Comparison of ENCODE assay signal across 1 cellular context in genomic region chr12:8026282-8026637, GRCh38.
A peak's percentile ranks its signal among the peaks of the same experiment; 100 is the strongest.
TF ChIP-seq lines count a peak whose summit lies in the region.

No MANE protein-coding gene starts in this region.

TF ChIP-seq in GM12878, 131 proteins besides CTCF, POLR2A, EP300 and RAD21 (continued from another document and continues in another):
- TF ChIP-seq MYB (IDR thresholded peaks at IDR 0.05; ENCODE audit: borderline replicate concordance, low read depth, low read length) = no peak
- TF ChIP-seq ZNF217 (IDR thresholded peaks at IDR 0.05) = no peak
- TF ChIP-seq, protein P1, sequence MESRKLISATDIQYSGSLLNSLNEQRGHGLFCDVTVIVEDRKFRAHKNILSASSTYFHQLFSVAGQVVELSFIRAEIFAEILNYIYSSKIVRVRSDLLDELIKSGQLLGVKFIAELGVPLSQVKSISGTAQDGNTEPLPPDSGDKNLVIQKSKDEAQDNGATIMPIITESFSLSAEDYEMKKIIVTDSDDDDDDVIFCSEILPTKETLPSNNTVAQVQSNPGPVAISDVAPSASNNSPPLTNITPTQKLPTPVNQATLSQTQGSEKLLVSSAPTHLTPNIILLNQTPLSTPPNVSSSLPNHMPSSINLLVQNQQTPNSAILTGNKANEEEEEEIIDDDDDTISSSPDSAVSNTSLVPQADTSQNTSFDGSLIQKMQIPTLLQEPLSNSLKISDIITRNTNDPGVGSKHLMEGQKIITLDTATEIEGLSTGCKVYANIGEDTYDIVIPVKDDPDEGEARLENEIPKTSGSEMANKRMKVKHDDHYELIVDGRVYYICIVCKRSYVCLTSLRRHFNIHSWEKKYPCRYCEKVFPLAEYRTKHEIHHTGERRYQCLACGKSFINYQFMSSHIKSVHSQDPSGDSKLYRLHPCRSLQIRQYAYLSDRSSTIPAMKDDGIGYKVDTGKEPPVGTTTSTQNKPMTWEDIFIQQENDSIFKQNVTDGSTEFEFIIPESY (IDR thresholded peaks at IDR 0.05) = no peak
- TF ChIP-seq MEF2A (IDR thresholded peaks at IDR 0.05; ENCODE audit: insufficient read depth, low read depth, low read length) = no peak
- TF ChIP-seq POLR2AphosphoS2 (IDR thresholded peaks at IDR 0.05; ENCODE audit: low read depth, low read length) = no peak
- TF ChIP-seq HCFC1 (IDR thresholded peaks at IDR 0.05; ENCODE audit: low read length) = no peak
- TF ChIP-seq, protein P2, sequence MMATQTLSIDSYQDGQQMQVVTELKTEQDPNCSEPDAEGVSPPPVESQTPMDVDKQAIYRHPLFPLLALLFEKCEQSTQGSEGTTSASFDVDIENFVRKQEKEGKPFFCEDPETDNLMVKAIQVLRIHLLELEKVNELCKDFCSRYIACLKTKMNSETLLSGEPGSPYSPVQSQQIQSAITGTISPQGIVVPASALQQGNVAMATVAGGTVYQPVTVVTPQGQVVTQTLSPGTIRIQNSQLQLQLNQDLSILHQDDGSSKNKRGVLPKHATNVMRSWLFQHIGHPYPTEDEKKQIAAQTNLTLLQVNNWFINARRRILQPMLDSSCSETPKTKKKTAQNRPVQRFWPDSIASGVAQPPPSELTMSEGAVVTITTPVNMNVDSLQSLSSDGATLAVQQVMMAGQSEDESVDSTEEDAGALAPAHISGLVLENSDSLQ (IDR thresholded peaks at IDR 0.05) = no peak
- peak; percentile 74 for TF ChIP-seq KLF5 (IDR thresholded peaks at IDR 0.05; ENCODE audit: partially characterized antibody)
- TF ChIP-seq SKIL (IDR thresholded peaks at IDR 0.05; ENCODE audit: low read depth, poor library complexity, severe bottlenecking) = peak; percentile 9
- 0 out of 2 replicates have a peak, but pooled peaks have one; percentile 22 for TF ChIP-seq RCOR1 (conservative IDR thresholded peaks at IDR 0.05; ENCODE audit: low read depth, low read length)
- no peak for TF ChIP-seq TCF7 (IDR thresholded peaks at IDR 0.05; ENCODE audit: borderline replicate concordance)
- TF ChIP-seq NR2C1 (IDR thresholded peaks at IDR 0.05) = no peak
- no peak for TF ChIP-seq ZNF24 (IDR thresholded peaks at IDR 0.05)
- no peak for TF ChIP-seq WRNIP1 (IDR thresholded peaks at IDR 0.05; ENCODE audit: borderline replicate concordance, low read depth, low read length)
- no peak for TF ChIP-seq ZNF384 (IDR thresholded peaks at IDR 0.05; ENCODE audit: borderline replicate concordance, low read depth, low read length)
- no peak for TF ChIP-seq CEBPZ (IDR thresholded peaks at IDR 0.05; ENCODE audit: low read depth, low read length)
- TF ChIP-seq ELK1 (IDR thresholded peaks at IDR 0.05; ENCODE audit: low read depth, low read length) = 0 out of 2 replicates have a peak, but pooled peaks have one; percentile 12
- TF ChIP-seq HDAC6 (IDR thresholded peaks at IDR 0.05; ENCODE audit: unreplicated experiment) = no peak
- no peak for TF ChIP-seq NR2C2 (IDR thresholded peaks at IDR 0.05; ENCODE audit: borderline replicate concordance, control insufficient read depth, insufficient read length, low read depth)
- no peak for TF ChIP-seq STAT3 (IDR thresholded peaks at IDR 0.05; ENCODE audit: low read depth, low read length)
- no peak for TF ChIP-seq USF1 (IDR thresholded peaks at IDR 0.05; ENCODE audit: borderline replicate concordance, extremely low read length, insufficient read depth, low read depth, low read length)
- TF ChIP-seq, protein P3, sequence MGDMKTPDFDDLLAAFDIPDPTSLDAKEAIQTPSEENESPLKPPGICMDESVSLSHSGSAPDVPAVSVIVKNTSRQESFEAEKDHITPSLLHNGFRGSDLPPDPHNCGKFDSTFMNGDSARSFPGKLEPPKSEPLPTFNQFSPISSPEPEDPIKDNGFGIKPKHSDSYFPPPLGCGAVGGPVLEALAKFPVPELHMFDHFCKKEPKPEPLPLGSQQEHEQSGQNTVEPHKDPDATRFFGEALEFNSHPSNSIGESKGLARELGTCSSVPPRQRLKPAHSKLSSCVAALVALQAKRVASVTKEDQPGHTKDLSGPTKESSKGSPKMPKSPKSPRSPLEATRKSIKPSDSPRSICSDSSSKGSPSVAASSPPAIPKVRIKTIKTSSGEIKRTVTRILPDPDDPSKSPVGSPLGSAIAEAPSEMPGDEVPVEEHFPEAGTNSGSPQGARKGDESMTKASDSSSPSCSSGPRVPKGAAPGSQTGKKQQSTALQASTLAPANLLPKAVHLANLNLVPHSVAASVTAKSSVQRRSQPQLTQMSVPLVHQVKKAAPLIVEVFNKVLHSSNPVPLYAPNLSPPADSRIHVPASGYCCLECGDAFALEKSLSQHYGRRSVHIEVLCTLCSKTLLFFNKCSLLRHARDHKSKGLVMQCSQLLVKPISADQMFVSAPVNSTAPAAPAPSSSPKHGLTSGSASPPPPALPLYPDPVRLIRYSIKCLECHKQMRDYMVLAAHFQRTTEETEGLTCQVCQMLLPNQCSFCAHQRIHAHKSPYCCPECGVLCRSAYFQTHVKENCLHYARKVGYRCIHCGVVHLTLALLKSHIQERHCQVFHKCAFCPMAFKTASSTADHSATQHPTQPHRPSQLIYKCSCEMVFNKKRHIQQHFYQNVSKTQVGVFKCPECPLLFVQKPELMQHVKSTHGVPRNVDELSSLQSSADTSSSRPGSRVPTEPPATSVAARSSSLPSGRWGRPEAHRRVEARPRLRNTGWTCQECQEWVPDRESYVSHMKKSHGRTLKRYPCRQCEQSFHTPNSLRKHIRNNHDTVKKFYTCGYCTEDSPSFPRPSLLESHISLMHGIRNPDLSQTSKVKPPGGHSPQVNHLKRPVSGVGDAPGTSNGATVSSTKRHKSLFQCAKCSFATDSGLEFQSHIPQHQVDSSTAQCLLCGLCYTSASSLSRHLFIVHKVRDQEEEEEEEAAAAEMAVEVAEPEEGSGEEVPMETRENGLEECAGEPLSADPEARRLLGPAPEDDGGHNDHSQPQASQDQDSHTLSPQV (IDR thresholded peaks at IDR 0.05) = no peak
- peak; percentile 85; the same call in 1 of the 2 replicates for TF ChIP-seq ZBTB40 (IDR thresholded peaks at IDR 0.05; ENCODE audit: borderline replicate concordance)
- TF ChIP-seq, protein P4, sequence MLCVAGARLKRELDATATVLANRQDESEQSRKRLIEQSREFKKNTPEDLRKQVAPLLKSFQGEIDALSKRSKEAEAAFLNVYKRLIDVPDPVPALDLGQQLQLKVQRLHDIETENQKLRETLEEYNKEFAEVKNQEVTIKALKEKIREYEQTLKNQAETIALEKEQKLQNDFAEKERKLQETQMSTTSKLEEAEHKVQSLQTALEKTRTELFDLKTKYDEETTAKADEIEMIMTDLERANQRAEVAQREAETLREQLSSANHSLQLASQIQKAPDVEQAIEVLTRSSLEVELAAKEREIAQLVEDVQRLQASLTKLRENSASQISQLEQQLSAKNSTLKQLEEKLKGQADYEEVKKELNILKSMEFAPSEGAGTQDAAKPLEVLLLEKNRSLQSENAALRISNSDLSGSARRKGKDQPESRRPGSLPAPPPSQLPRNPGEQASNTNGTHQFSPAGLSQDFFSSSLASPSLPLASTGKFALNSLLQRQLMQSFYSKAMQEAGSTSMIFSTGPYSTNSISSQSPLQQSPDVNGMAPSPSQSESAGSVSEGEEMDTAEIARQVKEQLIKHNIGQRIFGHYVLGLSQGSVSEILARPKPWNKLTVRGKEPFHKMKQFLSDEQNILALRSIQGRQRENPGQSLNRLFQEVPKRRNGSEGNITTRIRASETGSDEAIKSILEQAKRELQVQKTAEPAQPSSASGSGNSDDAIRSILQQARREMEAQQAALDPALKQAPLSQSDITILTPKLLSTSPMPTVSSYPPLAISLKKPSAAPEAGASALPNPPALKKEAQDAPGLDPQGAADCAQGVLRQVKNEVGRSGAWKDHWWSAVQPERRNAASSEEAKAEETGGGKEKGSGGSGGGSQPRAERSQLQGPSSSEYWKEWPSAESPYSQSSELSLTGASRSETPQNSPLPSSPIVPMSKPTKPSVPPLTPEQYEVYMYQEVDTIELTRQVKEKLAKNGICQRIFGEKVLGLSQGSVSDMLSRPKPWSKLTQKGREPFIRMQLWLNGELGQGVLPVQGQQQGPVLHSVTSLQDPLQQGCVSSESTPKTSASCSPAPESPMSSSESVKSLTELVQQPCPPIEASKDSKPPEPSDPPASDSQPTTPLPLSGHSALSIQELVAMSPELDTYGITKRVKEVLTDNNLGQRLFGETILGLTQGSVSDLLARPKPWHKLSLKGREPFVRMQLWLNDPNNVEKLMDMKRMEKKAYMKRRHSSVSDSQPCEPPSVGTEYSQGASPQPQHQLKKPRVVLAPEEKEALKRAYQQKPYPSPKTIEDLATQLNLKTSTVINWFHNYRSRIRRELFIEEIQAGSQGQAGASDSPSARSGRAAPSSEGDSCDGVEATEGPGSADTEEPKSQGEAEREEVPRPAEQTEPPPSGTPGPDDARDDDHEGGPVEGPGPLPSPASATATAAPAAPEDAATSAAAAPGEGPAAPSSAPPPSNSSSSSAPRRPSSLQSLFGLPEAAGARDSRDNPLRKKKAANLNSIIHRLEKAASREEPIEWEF (IDR thresholded peaks at IDR 0.05; ENCODE audit: insufficient replicate concordance, low read depth, low read length) = no peak
- peak in 1 of 2 experiments; percentile 49; a peak in 1 of 4 replicates for TF ChIP-seq SRF (IDR thresholded peaks at IDR 0.05; ENCODE audit: low read depth in 2 of 2, low read length in 2 of 2)
- no peak for TF ChIP-seq EZH2 (IDR thresholded peaks at IDR 0.05; ENCODE audit: borderline replicate concordance, control insufficient read depth, low read depth, low read length)
- TF ChIP-seq STAT1 (conservative IDR thresholded peaks at IDR 0.05) = no peak; the same call in 1 of the 2 replicates
- TF ChIP-seq TARDBP (IDR thresholded peaks at IDR 0.05; ENCODE audit: borderline replicate concordance) = no peak
